Comparison of ENCODE assay signal across 19 cellular contexts in genomic region chr4:117801756-117802155, GRCh38.
A peak's percentile ranks its signal among the peaks of the same experiment; 100 is the strongest.
DNase-seq lines count a peak whose midpoint lies in the region; ATAC-seq and TF ChIP-seq lines count a peak whose summit lies in the region.
"Had no signal": no experiment of that assay in that cellular context is flagged by ENCODE, and none has a peak within 500 bp of the region (broad histone marks: within the 10 kb centered on the region; RNA-seq: fewer than 3 reads in every experiment).

No MANE protein-coding gene starts in this region.

- peak overlapping the region; percentile 19; the same call in 1 of the 2 replicates for H3K4me2 ChIP-seq in GM23338
- H3K4me2 ChIP-seq: BLaER1 had no signal

- TF ChIP-seq CTCF in GM23338 (conservative IDR thresholded peaks at IDR 0.05; ENCODE audit: low read depth in 2 of 2) (no peak), mesothelial cell of epicardium (IDR thresholded peaks at IDR 0.05; ENCODE audit: unreplicated experiment) (no peak), type B pancreatic cell (conservative IDR thresholded peaks at IDR 0.05) (no peak), transverse colon (IDR thresholded peaks at IDR 0.05) (no peak), nephron progenitor cell (IDR thresholded peaks at IDR 0.05) (no peak)

- H3K27me3 Mint-ChIP-seq in GM23338 (ENCODE audit: insufficient read depth, low read depth, poor library complexity) (no peaks in the 10 kb centered on the region), mesothelial cell of epicardium (ENCODE audit: low read depth) (no peaks in the 10 kb centered on the region), type B pancreatic cell (no peaks in the 10 kb centered on the region), nephron progenitor cell (ENCODE audit: low read depth, poor library complexity) (peaks cover 3% of the 10 kb centered on the region)
- H3K27me3 Mint-ChIP-seq: B cell; CD4-positive, CD25-positive, alpha-beta regulatory T cell had no signal

- peak overlapping the region; percentile 39 for H3K9ac ChIP-seq in SK-N-MC (ENCODE audit: insufficient read length)
- H3K9ac ChIP-seq: BLaER1 had no signal

- no peak overlapping the region for H3K4me3 Mint-ChIP-seq in GM23338
- no peak overlapping the region for H3K4me3 Mint-ChIP-seq in mesothelial cell of epicardium
- peak overlapping the region; percentile 21 for H3K4me3 Mint-ChIP-seq in type B pancreatic cell
- no peak overlapping the region for H3K4me3 Mint-ChIP-seq in nephron progenitor cell
- H3K4me3 Mint-ChIP-seq: B cell; CD4-positive, CD25-positive, alpha-beta regulatory T cell; CD8-positive, alpha-beta T cell; HFFc6 had no signal

- intact Hi-C loops in transverse colon (cut with DNase I; ENCODE audit: low total_unique reads), result no loop called here

- H3K9me3 ChIP-seq in SK-N-MC (ENCODE audit: low read depth, low read length) (peaks cover 8% of the 10 kb centered on the region; the same call in 1 of the 2 replicates), transverse colon (no peaks in the 10 kb centered on the region)
- H3K9me3 ChIP-seq: BLaER1, Caco-2, HAP-1 had no signal

- H3K36me3 ChIP-seq in GM23338 (ENCODE audit: insufficient read depth) (no peaks in the 10 kb centered on the region), SK-N-MC (ENCODE audit: insufficient read depth, low read length) (no peaks in the 10 kb centered on the region), transverse colon (no peaks in the 10 kb centered on the region)
- H3K36me3 ChIP-seq: BLaER1, HAP-1 had no signal

- ATAC-seq in GM23338, result no peak
- ATAC-seq: CD8-positive, alpha-beta T cell had no signal

- H3K27me3 ChIP-seq in GM23338 (ENCODE audit: insufficient read depth) (no peaks in the 10 kb centered on the region), transverse colon (no peaks in the 10 kb centered on the region)
- H3K27me3 ChIP-seq: BLaER1 had no signal

- peaks cover 28% of the 10 kb centered on the region for H3K4me1 Mint-ChIP-seq in GM23338
- H3K4me1 Mint-ChIP-seq in mesothelial cell of epicardium, result peaks cover 31% of the 10 kb centered on the region
- peaks cover 7% of the 10 kb centered on the region for H3K4me1 Mint-ChIP-seq in type B pancreatic cell (ENCODE audit: unreplicated experiment)
- H3K4me1 Mint-ChIP-seq in nephron progenitor cell, result peaks cover 5% of the 10 kb centered on the region
- H3K4me1 Mint-ChIP-seq: B cell; CD4-positive, CD25-positive, alpha-beta regulatory T cell had no signal

- WGBS in transverse colon (ENCODE audit: low coverage in 1 of 2), 2 donors, result 74% methylated on average over 2 of the region's 2 CpGs

- no peaks in the 10 kb centered on the region for H3K79me2 ChIP-seq in GM23338 (replicated peaks; ENCODE audit: insufficient read depth)

- no peak overlapping the region for H2AFZ ChIP-seq in GM23338

- H3F3A ChIP-seq in GM23338 (replicated peaks; ENCODE audit: low read depth), result no peaks in the 10 kb centered on the region

- H3K27ac ChIP-seq in GM23338 (ENCODE audit: low read depth) (no peak overlapping the region), SK-N-MC (peak overlapping the region; percentile 68), transverse colon (no peak overlapping the region)
- H3K27ac ChIP-seq: 22Rv1, BLaER1, C4-2B had no signal

- H3K4me3 ChIP-seq in GM23338 (no peak overlapping the region), SK-N-MC (peak overlapping the region; percentile 46; the same call in 1 of the 2 replicates), transverse colon (no peak overlapping the region)
- H3K4me3 ChIP-seq: BLaER1, HAP-1 had no signal

- TF ChIP-seq EP300 in transverse colon (IDR thresholded peaks at IDR 0.05; ENCODE audit: low read depth), result no peak

- H3K9me3 Mint-ChIP-seq in GM23338, result no peaks in the 10 kb centered on the region
- H3K9me3 Mint-ChIP-seq in mesothelial cell of epicardium, result peaks cover 10% of the 10 kb centered on the region
- H3K9me3 Mint-ChIP-seq in type B pancreatic cell, result peaks cover 8% of the 10 kb centered on the region
- no peaks in the 10 kb centered on the region for H3K9me3 Mint-ChIP-seq in nephron progenitor cell
- H3K9me3 Mint-ChIP-seq: CD8-positive, alpha-beta T cell had no signal

- in situ Hi-C loops in transverse colon (cut with MboI; ENCODE audit: low pct_ligation_motif_present in 1 of 4, low pct_unique_long_range_greater_than_20kb in 1 of 4, low sequenced_read_pairs in 3 of 4), result no loop called here

- H3K36me3 Mint-ChIP-seq in GM23338 (ENCODE audit: low read depth), result no peaks in the 10 kb centered on the region
- no peaks in the 10 kb centered on the region for H3K36me3 Mint-ChIP-seq in mesothelial cell of epicardium
- H3K36me3 Mint-ChIP-seq in type B pancreatic cell, result no peaks in the 10 kb centered on the region
- no peaks in the 10 kb centered on the region for H3K36me3 Mint-ChIP-seq in nephron progenitor cell (ENCODE audit: low read depth)
- H3K36me3 Mint-ChIP-seq: CD4-positive, CD25-positive, alpha-beta regulatory T cell; CD8-positive, alpha-beta T cell had no signal

- H3K27ac Mint-ChIP-seq in GM23338 (peak overlapping the region; percentile 53; the same call in 1 of the 2 replicates), mesothelial cell of epicardium (peak overlapping the region; percentile 54), type B pancreatic cell (no peak overlapping the region), nephron progenitor cell (no peak overlapping the region)
- H3K27ac Mint-ChIP-seq: B cell; CD4-positive, CD25-positive, alpha-beta regulatory T cell; CD8-positive, alpha-beta T cell; HFFc6 had no signal

- no peaks in the 10 kb centered on the region for H3K9me2 ChIP-seq in GM23338 (ENCODE audit: insufficient read depth)

- no peak for TF ChIP-seq POLR2A in transverse colon (IDR thresholded peaks at IDR 0.05)

- H3K4me1 ChIP-seq in GM23338 (ENCODE audit: insufficient read depth) (peaks cover 15% of the 10 kb centered on the region), transverse colon (peaks cover 0 to 1% (median 0%) of the 10 kb centered on the region in 4 donors)
- H3K4me1 ChIP-seq: BLaER1, Caco-2, HAP-1 had no signal

- DNase-seq in GM23338 (ENCODE audit: low spot score) (peak; percentile 17), SK-N-MC (ENCODE audit: low read depth, low spot score) (no peak), mesothelial cell of epicardium (ENCODE audit: low spot score in 2 of 2, unreplicated experiment in 2 of 2) (no peak), type B pancreatic cell (ENCODE audit: extremely low spot score, unreplicated experiment) (no peak), transverse colon (no peak), NCI-H187 (lab: John Stamatoyannopoulos, UW) (no peak), nephron progenitor cell (no peak)
- DNase-seq: Caco-2; CD4-positive, CD25-positive, alpha-beta regulatory T cell; CD8-positive, alpha-beta T cell; DMS153; DND-41; GOT3; HFFc6 had no signal

- no peaks in the 10 kb centered on the region for H4K20me1 ChIP-seq in GM23338 (replicated peaks; ENCODE audit: insufficient read depth)
- H4K20me1 ChIP-seq: BLaER1 had no signal

TF ChIP-seq in GM23338, 12 proteins besides CTCF, POLR2A, EP300 and RAD21:
- no peak for TF ChIP-seq NANOG (IDR thresholded peaks at IDR 0.05; ENCODE audit: borderline replicate concordance)
- no peak for TF ChIP-seq CREB1 (CRISPR knock-in tag; IDR thresholded peaks at IDR 0.05; ENCODE audit: low read depth)
- no peak for TF ChIP-seq EZH2phosphoT487 (IDR thresholded peaks at IDR 0.05; ENCODE audit: unreplicated experiment)

Comparison
In these comparisons a context has a peak if more than half of its experiments do, and no peak if none do; other contexts are left out.
1. H3K27ac Mint-ChIP-seq: peak in GM23338 (single experiment) and mesothelial cell of epicardium (single experiment); none in type B pancreatic cell (single experiment) and nephron progenitor cell (single experiment).